11 cellular contexts compared by ENCODE assay signal in genomic region chr10:95333997-95334792, GRCh38. TPM values are rescaled to one million over a fixed set of nuclear protein-coding genes. Genes with fewer than 3 reads are reported as not detected.
DNase-seq lines count a peak whose midpoint lies in the region; ATAC-seq and TF ChIP-seq lines count a peak whose summit lies in the region.
"Had no signal": no experiment of that assay in that cellular context is flagged by ENCODE, and none has a peak within 500 bp of the region (broad histone marks: within the 10 kb centered on the region; RNA-seq: fewer than 3 reads in every experiment).

No MANE protein-coding gene starts in this region.

- intact Hi-C loops in head of caudate nucleus (cut with DNase I) (no loop called here), natural killer cell (cut with micrococcal nuclease) (no loop called here)

- DNase-seq in amniotic epithelial cell (ENCODE audit: low read depth) (peak; percentile 70), head of caudate nucleus (peak in 32 of 42 donors; percentile 16 to 78 (median 48)), natural killer cell (no peak), ecto neural progenitor cell (ENCODE audit: low spot score) (no peak)
- DNase-seq in stimulated activated CD4-positive, alpha-beta T cell treated with anti-CD3 and anti-CD28 coated beads, Interleukin-4, amount 100 ng/mL, for 1 hour, result no peak
- no peak for DNase-seq in effector CD4-positive, alpha-beta T cell
- DNase-seq: activated naive CD4-positive, alpha-beta T cell treated with anti-CD3 and anti-CD28 coated beads for 36 hours; Caco-2; SIG-M5 had no signal

- no peak for TF ChIP-seq CTCF in C4-2B (conservative IDR thresholded peaks at IDR 0.05)
- no peak for TF ChIP-seq CTCF in natural killer cell (IDR thresholded peaks at IDR 0.05)

- H3K9ac ChIP-seq in rectal smooth muscle tissue (ENCODE audit: low read length), result no peak overlapping the region

- no peaks in the 10 kb centered on the region for H3K36me3 Mint-ChIP-seq in natural killer cell

- H3K4me3 Mint-ChIP-seq in natural killer cell, result no peak overlapping the region
- H3K4me3 Mint-ChIP-seq: activated naive CD4-positive, alpha-beta T cell treated with anti-CD3 and anti-CD28 coated beads for 36 hours had no signal

- no peak for ATAC-seq in natural killer cell

- peaks cover 15% of the 10 kb centered on the region for H3K4me1 ChIP-seq in rectal smooth muscle tissue (ENCODE audit: control insufficient read depth, insufficient read depth, low read length)

- no peaks in the 10 kb centered on the region for H3K4me1 Mint-ChIP-seq in natural killer cell

- H3K27me3 Mint-ChIP-seq in natural killer cell (ENCODE audit: low read depth in 2 of 2), result no peaks in the 10 kb centered on the region

- no peaks in the 10 kb centered on the region for H3K27me3 ChIP-seq in rectal smooth muscle tissue (ENCODE audit: control insufficient read depth, insufficient read depth, low read length)

- H3K36me3 ChIP-seq in rectal smooth muscle tissue (ENCODE audit: control insufficient read depth, insufficient read depth, low read length), result peaks cover 10% of the 10 kb centered on the region

- no peaks in the 10 kb centered on the region for H3K9me3 Mint-ChIP-seq in natural killer cell
- H3K9me3 Mint-ChIP-seq: activated naive CD4-positive, alpha-beta T cell treated with anti-CD3 and anti-CD28 coated beads for 36 hours had no signal

- H3K27ac Mint-ChIP-seq in natural killer cell, result no peak overlapping the region
- H3K27ac Mint-ChIP-seq: activated naive CD4-positive, alpha-beta T cell treated with anti-CD3 and anti-CD28 coated beads for 36 hours had no signal

- no peak overlapping the region for H3K4me3 ChIP-seq in rectal smooth muscle tissue (ENCODE audit: low read length)

- H3K27ac ChIP-seq in C4-2B, result peak overlapping the region; percentile 3; the same call in 1 of the 2 replicates
- H3K27ac ChIP-seq in rectal smooth muscle tissue (ENCODE audit: low read depth, low read length), result peak overlapping the region; percentile 81

RNA-seq across cellular contexts. Expression of gene PDLIM1, which starts 43.4 kb away (rescaled TPM):
- total RNA-seq in natural killer cell, result 10 to 100 TPM in 2 of 3 donors, 1 to 10 TPM in 1; 7.1 to 25.2 (median 24.5) TPM

Comparison
In these comparisons a context has a peak if more than half of its experiments do, and no peak if none do; other contexts are left out.
1. DNase-seq: peak in amniotic epithelial cell (single experiment) and head of caudate nucleus (32 of 42); none in natural killer cell (single experiment), stimulated activated CD4-positive, alpha-beta T cell treated with anti-CD3 and anti-CD28 coated beads, Interleukin-4, amount 100 ng/mL, for 1 hour (single experiment), ecto neural progenitor cell (single experiment) and effector CD4-positive, alpha-beta T cell (single experiment).